ENCODE assay signal across 13 cellular contexts in the genomic region with DNA sequence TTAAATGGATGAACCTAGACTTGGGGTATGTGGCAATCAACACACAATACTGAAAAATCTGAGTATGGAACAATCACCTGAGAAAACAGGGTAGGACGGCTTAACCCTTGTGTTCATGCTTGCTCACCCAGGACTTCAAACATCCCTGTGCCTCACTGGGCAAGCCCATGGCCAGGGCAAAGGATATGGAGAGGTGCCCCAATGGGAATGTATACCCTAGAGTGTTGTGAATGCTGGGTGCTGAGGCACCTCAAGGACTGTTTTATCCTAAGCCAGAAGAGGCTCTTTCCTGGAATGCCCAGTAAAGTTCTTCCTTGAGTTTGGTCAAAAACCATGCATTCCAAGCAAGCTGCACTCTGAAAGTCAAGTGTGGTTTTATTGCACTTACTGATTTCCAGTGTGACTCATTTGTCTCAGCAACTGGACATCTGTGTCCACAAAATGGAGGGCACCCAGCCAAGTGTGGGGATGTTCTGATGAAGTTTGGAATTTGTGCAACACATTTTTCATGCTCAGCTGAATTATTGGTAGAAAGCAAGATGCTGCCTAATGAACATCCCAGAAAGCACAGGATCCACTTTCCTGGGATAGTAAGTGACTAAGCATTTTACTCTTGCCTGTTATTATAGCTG.
DNase-seq lines count a peak whose midpoint lies in the region; ATAC-seq and TF ChIP-seq lines count a peak whose summit lies in the region.
"Had no signal": no experiment of that assay in that cellular context is flagged by ENCODE, and none has a peak within 500 bp of the region (broad histone marks: within the 10 kb centered on the region; RNA-seq: fewer than 3 reads in every experiment).

No MANE protein-coding gene starts in this region.

- H3K4me3 ChIP-seq in psoas muscle, result no peak overlapping the region
- H3K4me3 ChIP-seq: gastroesophageal sphincter had no signal

- H3K27ac Mint-ChIP-seq in activated T-helper 17 cell treated with anti-CD3 and anti-CD28 coated beads, Interleukin-2, amount 50 U/mL, for 72 hours, result no peak overlapping the region

- 71 to 83% (median 74%) methylated on average over 1 of the region's 1 CpG for WGBS in psoas muscle, 3 donors

- no peak for TF ChIP-seq CTCF in psoas muscle (IDR thresholded peaks at IDR 0.05)

- in situ Hi-C loops in Caki2 (cut with HindIII; ENCODE audit: low pct_unique_long_range_greater_than_20kb, low sequenced_read_pairs), result no loop called here

- DNase-seq in Caki2 (ENCODE audit: low read depth) (peak; percentile 37), RPMI7951 (ENCODE audit: low read depth) (peak; percentile 99), fibroblast of peridontal ligament (ENCODE audit: extremely low read depth) (peak; percentile 100), psoas muscle (peak; percentile 52 to 79), NOMO-1 treated with dmso at 0.1 percent for 144 hours (lab: John Stamatoyannopoulos, UW; ENCODE audit: unreplicated experiment) (no peak), NCI-H526 treated with DMSO at 0.1 percent for 48 hours (lab: John Stamatoyannopoulos, UW) (no peak)
- DNase-seq: activated effector memory CD4-positive, alpha-beta T cell treated with Interleukin-2 at 50 U/mL for 16 hours; DND-41; NCI-H2107; T-helper 1 cell had no signal

- peak in 1 of 4 donors; percentile 27 for ATAC-seq in psoas muscle
- no peak for ATAC-seq in HG03565 (IDR thresholded peaks at IDR 0.05; ENCODE audit: unreplicated experiment)
- no peak for ATAC-seq in activated T-helper 17 cell treated with anti-CD3 and anti-CD28 coated beads, Interleukin-2, amount 50 U/mL, for 72 hours (replicated peaks)
- ATAC-seq: gastroesophageal sphincter had no signal

- no peaks in the 10 kb centered on the region for H3K36me3 Mint-ChIP-seq in activated T-helper 17 cell treated with anti-CD3 and anti-CD28 coated beads, Interleukin-2, amount 50 U/mL, for 72 hours (ENCODE audit: low read depth)

- no peaks in the 10 kb centered on the region for H3K4me1 ChIP-seq in psoas muscle
- H3K4me1 ChIP-seq: gastroesophageal sphincter had no signal

- H3K27me3 ChIP-seq in psoas muscle (ENCODE audit: insufficient read depth in 3 of 3, low read length in 2 of 3), result no peaks in the 10 kb centered on the region
- H3K27me3 ChIP-seq: gastroesophageal sphincter had no signal

- intact Hi-C loops in psoas muscle (cut with DNase I), result no loop called here

- no peaks in the 10 kb centered on the region for H3K4me1 Mint-ChIP-seq in activated T-helper 17 cell treated with anti-CD3 and anti-CD28 coated beads, Interleukin-2, amount 50 U/mL, for 72 hours

- H3K9me3 ChIP-seq in psoas muscle, result no peaks in the 10 kb centered on the region
- H3K9me3 ChIP-seq: gastroesophageal sphincter had no signal

- peaks cover 5% of the 10 kb centered on the region for H3K9me3 Mint-ChIP-seq in activated T-helper 17 cell treated with anti-CD3 and anti-CD28 coated beads, Interleukin-2, amount 50 U/mL, for 72 hours

- peaks cover 5% of the 10 kb centered on the region for H3K27me3 Mint-ChIP-seq in activated T-helper 17 cell treated with anti-CD3 and anti-CD28 coated beads, Interleukin-2, amount 50 U/mL, for 72 hours

- H3K27ac ChIP-seq in psoas muscle, result no peak overlapping the region
- H3K27ac ChIP-seq: gastroesophageal sphincter had no signal

- H3K4me3 Mint-ChIP-seq in activated T-helper 17 cell treated with anti-CD3 and anti-CD28 coated beads, Interleukin-2, amount 50 U/mL, for 72 hours, result no peak overlapping the region

- H3K36me3 ChIP-seq in psoas muscle (ENCODE audit: insufficient read depth in 1 of 2, low read depth in 1 of 2), result no peaks in the 10 kb centered on the region
- H3K36me3 ChIP-seq: gastroesophageal sphincter had no signal

Comparison
In these comparisons a context has a peak if more than half of its experiments do, and no peak if none do; other contexts are left out.
1. DNase-seq: peak in Caki2 (single experiment), RPMI7951 (single experiment), fibroblast of peridontal ligament (single experiment) and psoas muscle (2 of 2); none in NOMO-1 treated with dmso at 0.1 percent for 144 hours (single experiment) and NCI-H526 treated with DMSO at 0.1 percent for 48 hours (single experiment).